Comparison of ENCODE assay signal across 21 cellular contexts in the genomic region with DNA sequence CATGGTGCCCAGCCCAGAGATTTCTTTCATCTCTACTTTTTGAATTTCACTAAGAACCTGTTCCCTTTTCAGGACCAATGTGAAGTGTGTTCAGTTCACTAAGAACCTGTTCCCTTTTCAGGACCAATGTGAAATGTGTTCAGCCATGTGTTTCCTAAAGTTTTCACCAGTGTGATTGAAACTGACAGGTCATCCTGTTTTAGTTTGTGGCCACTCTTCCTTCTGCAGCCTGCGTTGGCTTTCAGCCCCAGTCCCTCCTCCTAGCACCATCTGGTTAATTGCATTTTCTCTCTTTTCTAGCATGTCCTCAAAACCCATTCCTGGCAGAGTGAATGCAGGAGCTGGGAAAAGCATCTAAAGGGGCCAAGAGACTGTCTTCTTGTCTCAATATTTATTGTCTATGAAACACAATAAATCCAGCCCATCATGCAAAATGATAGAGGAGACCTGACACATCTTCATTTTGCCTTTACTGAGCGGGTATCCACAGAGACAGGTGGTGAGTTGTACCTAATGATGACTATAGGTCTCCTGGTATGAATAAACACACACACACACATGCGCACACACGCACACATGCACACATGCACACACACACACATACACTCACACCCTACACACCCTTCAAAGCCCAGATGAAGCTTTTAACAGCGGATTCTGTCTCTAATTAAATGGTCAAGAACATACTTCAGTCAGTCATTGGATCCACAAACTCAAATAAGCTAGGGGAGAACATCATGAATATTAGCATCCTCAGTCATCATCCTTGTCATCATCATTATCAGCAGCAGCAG. TPM values are rescaled to one million over a fixed set of nuclear protein-coding genes. Genes with fewer than 3 reads are reported as not detected.
DNase-seq lines count a peak whose midpoint lies in the region; ATAC-seq and TF ChIP-seq lines count a peak whose summit lies in the region.
"Had no signal": no experiment of that assay in that cellular context is flagged by ENCODE, and none has a peak within 500 bp of the region (broad histone marks: within the 10 kb centered on the region; RNA-seq: fewer than 3 reads in every experiment).

No MANE protein-coding gene starts in this region.

- H3K27ac Mint-ChIP-seq in brain = peak overlapping the region; percentile 22 to 56 (median 36)
- H3K27ac Mint-ChIP-seq in naive thymus-derived CD8-positive, alpha-beta T cell = no peak overlapping the region
- H3K27ac Mint-ChIP-seq: activated CD4-positive, alpha-beta memory T cell treated with anti-CD3 and anti-CD28 coated beads, Interleukin-2, amount 10 ng/mL, durations not matched to agents 7 days and 5 days; activated naive CD8-positive, alpha-beta T cell treated with anti-CD3 and anti-CD28 coated beads, Interleukin-2, amount 10 ng/mL, durations not matched to agents 7 days and 5 days; CD8-positive, alpha-beta T cell had no signal

- peaks cover 0 to 9% (median 0%) of the 10 kb centered on the region in 5 experiments for H3K9me3 Mint-ChIP-seq in brain
- H3K9me3 Mint-ChIP-seq in naive thymus-derived CD8-positive, alpha-beta T cell = no peaks in the 10 kb centered on the region
- H3K9me3 Mint-ChIP-seq: CD8-positive, alpha-beta T cell had no signal

- peak; percentile 94 for DNase-seq in G401 (ENCODE audit: low spot score)
- peak; percentile 8 for DNase-seq in NCI-H1694 (lab: John Stamatoyannopoulos, UW)
- no peak for DNase-seq in naive thymus-derived CD8-positive, alpha-beta T cell
- no peak for DNase-seq in 8988T
- DNase-seq: activated CD4-positive, alpha-beta memory T cell treated with anti-CD3 and anti-CD28 coated beads, Interleukin-2, amount 10 ng/mL, durations not matched to agents 7 days and 5 days; activated naive CD8-positive, alpha-beta T cell treated with anti-CD3 and anti-CD28 coated beads, Interleukin-2, amount 10 ng/mL, durations not matched to agents 7 days and 5 days; CD8-positive, alpha-beta T cell; DMS79 treated with DMSO at 0.1 percent for 48 hours; esophagus squamous epithelium; HCEC 1CT; lower lobe of right lung; NCI-H1930; NCI-H526 treated with DMSO at 0.1 percent for 48 hours; pancreas; T-helper 1 cell had no signal

- H3K36me3 Mint-ChIP-seq in brain = no peaks in the 10 kb centered on the region
- H3K36me3 Mint-ChIP-seq in naive thymus-derived CD8-positive, alpha-beta T cell = no peaks in the 10 kb centered on the region
- H3K36me3 Mint-ChIP-seq: activated naive CD8-positive, alpha-beta T cell treated with anti-CD3 and anti-CD28 coated beads, Interleukin-2, amount 10 ng/mL, durations not matched to agents 7 days and 5 days; CD8-positive, alpha-beta T cell had no signal

- no peak for TF ChIP-seq CTCF in brain (conservative IDR thresholded peaks at IDR 0.05)

- POLR2A ChIA-PET in naive thymus-derived CD8-positive, alpha-beta T cell (lab: Charles Lee) = no interaction called here

- H3K27me3 Mint-ChIP-seq in brain = no peaks in the 10 kb centered on the region
- peaks cover 10 to 20% (median 16%) of the 10 kb centered on the region in 5 donors for H3K27me3 Mint-ChIP-seq in naive thymus-derived CD8-positive, alpha-beta T cell

- peak overlapping the region in 2 of 5 experiments; percentile 25 to 61 for H3K4me3 Mint-ChIP-seq in brain
- H3K4me3 Mint-ChIP-seq in naive thymus-derived CD8-positive, alpha-beta T cell = no peak overlapping the region
- H3K4me3 Mint-ChIP-seq: activated CD4-positive, alpha-beta memory T cell treated with anti-CD3 and anti-CD28 coated beads, Interleukin-2, amount 10 ng/mL, durations not matched to agents 7 days and 5 days; activated naive CD8-positive, alpha-beta T cell treated with anti-CD3 and anti-CD28 coated beads, Interleukin-2, amount 10 ng/mL, durations not matched to agents 7 days and 5 days; CD8-positive, alpha-beta T cell had no signal

- peaks cover 21% of the 10 kb centered on the region for H3K4me1 Mint-ChIP-seq in brain
- peaks cover 0 to 3% (median under 1%) of the 10 kb centered on the region in 4 donors for H3K4me1 Mint-ChIP-seq in naive thymus-derived CD8-positive, alpha-beta T cell

- in situ Hi-C loops in G401 (cut with HindIII; ENCODE audit: low sequenced_read_pairs) = no loop called here

- ATAC-seq in GM21367 (IDR thresholded peaks at IDR 0.05; ENCODE audit: unreplicated experiment) (peak; percentile 30), GM18498 (IDR thresholded peaks at IDR 0.05; ENCODE audit: unreplicated experiment) (no peak), GM18870 (IDR thresholded peaks at IDR 0.05; ENCODE audit: unreplicated experiment) (no peak)
- ATAC-seq in naive thymus-derived CD8-positive, alpha-beta T cell = no peak
- ATAC-seq: CD8-positive, alpha-beta T cell; lower lobe of right lung; pancreas had no signal

RNA-seq across cellular contexts. Expression of gene PANK3, which starts 6.1 kb away (rescaled TPM):
- 30.7 and 44.6 TPM in 2 replicates for total RNA-seq in G401 (2014; rRNA removed; shearing (Covaris generic))
- polyA plus RNA-seq in brain (ENCODE audit: insufficient read depth, low read depth, low replicate concordance) = 6.4 TPM
- total RNA-seq in naive thymus-derived CD8-positive, alpha-beta T cell = 10 to 100 TPM; 40.4 to 49.8 TPM
- 1 to 10 TPM; 2.6 to 6.7 (median 4.9) TPM for polyA plus RNA-seq in naive thymus-derived CD8-positive, alpha-beta T cell

RNA-seq across cellular contexts. Expression of gene FBLL1, which starts 56.2 kb away (rescaled TPM):
- not detected in 2 replicates for total RNA-seq in G401 (2014; rRNA removed; shearing (Covaris generic))
- polyA plus RNA-seq in brain (ENCODE audit: insufficient read depth, low read depth, low replicate concordance) = 33.1 TPM
- total RNA-seq in naive thymus-derived CD8-positive, alpha-beta T cell = not detected
- not detected for polyA plus RNA-seq in naive thymus-derived CD8-positive, alpha-beta T cell
- total RNA-seq: activated naive CD8-positive, alpha-beta T cell treated with anti-CD3 and anti-CD28 coated beads, Interleukin-2, amount 10 ng/mL, durations not matched to agents 7 days and 5 days; bronchial epithelial cell; CD8-positive, alpha-beta T cell; HT-29; lower lobe of right lung had no signal

Comparison
In these comparisons a context has a peak if more than half of its experiments do, and no peak if none do; other contexts are left out.
1. DNase-seq: peak in G401 (single experiment) and NCI-H1694 (single experiment); none in naive thymus-derived CD8-positive, alpha-beta T cell (0 of 10) and 8988T (single experiment).
2. H3K27ac Mint-ChIP-seq: peak in brain (5 of 5); none in naive thymus-derived CD8-positive, alpha-beta T cell (0 of 10).